8 cellular contexts compared by ENCODE assay signal in the genomic region with DNA sequence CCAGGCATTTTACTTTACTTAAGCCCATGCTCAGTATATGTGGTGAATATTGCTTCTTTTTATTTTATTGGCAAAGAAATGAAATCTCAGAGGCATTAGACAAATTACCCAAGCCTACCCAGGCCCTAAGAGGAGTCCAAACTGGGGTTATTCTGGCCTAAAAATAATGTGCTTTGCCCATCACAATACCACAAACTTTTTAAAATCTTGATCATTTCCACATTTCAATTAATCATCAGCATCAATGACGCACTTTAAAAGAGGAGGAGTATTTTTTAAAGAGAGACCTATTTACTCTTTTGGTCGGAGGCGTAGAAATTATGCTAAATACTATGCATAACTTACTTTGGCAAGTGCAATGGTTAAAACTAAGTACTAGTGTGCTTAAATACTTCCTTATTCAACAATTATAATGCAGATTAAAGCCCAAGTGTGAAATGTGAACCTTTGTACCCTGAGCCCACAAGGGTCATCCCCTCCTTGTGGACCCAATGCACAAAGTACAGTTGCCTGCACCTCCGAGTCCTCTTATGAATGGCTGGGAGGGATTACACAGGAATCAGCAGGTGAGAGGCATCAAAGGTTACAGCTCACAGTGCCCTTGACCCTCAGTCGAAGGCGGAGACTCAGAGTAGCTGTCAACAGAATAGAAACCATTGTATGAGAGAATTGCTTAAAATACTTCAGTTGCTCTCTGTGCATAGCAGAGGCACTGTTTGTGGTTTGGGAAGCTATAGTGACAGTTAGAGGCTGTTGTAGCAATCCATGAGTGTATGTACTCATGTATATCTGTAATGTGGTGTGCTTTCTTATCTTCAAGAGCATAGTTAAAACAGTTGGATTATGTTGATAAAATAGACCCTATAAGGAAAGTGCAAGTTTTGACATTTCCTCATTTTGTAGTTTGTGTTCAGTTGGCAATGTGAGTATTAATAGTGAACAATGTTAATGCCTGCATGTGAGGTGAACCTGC.
DNase-seq lines count a peak whose midpoint lies in the region; ATAC-seq, FAIRE-seq and TF ChIP-seq lines count a peak whose summit lies in the region.

No MANE protein-coding gene starts in this region.

- H3K27me3 Mint-ChIP-seq in T-helper 1 cell treated with Interleukin-12 subunit alpha and Interleukin-12 subunit beta and Interleukin-4 antibody, amounts not matched to agents 30 μg/mL and 1 μg/mL, for 36 hours (ENCODE audit: low read depth), result no peaks in the 10 kb centered on the region
- peaks cover 4% of the 10 kb centered on the region for H3K27me3 Mint-ChIP-seq in neural progenitor cell (ENCODE audit: insufficient read depth, low read depth)
- no peaks in the 10 kb centered on the region for H3K27me3 Mint-ChIP-seq in glutamatergic neuron (ENCODE audit: unreplicated experiment)

- H3K4me3 Mint-ChIP-seq in T-helper 1 cell treated with Interleukin-12 subunit alpha and Interleukin-12 subunit beta and Interleukin-4 antibody, amounts not matched to agents 30 μg/mL and 1 μg/mL, for 36 hours, result peak overlapping the region; percentile 72
- H3K4me3 Mint-ChIP-seq in neural progenitor cell (no peak overlapping the region), glutamatergic neuron (ENCODE audit: unreplicated experiment) (no peak overlapping the region)

- H3K4me1 ChIP-seq in neural progenitor cell, result no peaks in the 10 kb centered on the region
- H3K4me1 ChIP-seq in BE2C, result no peaks in the 10 kb centered on the region

- peak; percentile 88 for ATAC-seq in GM19468 (IDR thresholded peaks at IDR 0.05; ENCODE audit: extremely low read depth, unreplicated experiment)
- ATAC-seq in HG03469 (IDR thresholded peaks at IDR 0.05; ENCODE audit: unreplicated experiment), result peak; percentile 91

- no peaks in the 10 kb centered on the region for H3F3A ChIP-seq in neural progenitor cell (ENCODE audit: low read depth)

- TF ChIP-seq CTCF in neural progenitor cell (IDR thresholded peaks at IDR 0.05) (no peak), BE2C (IDR thresholded peaks at IDR 0.05; ENCODE audit: low read depth, low read length) (no peak), glutamatergic neuron (IDR thresholded peaks at IDR 0.05; ENCODE audit: partially characterized antibody, unreplicated experiment) (no peak)

- H3K9me3 Mint-ChIP-seq in T-helper 1 cell treated with Interleukin-12 subunit alpha and Interleukin-12 subunit beta and Interleukin-4 antibody, amounts not matched to agents 30 μg/mL and 1 μg/mL, for 36 hours, result no peaks in the 10 kb centered on the region
- no peaks in the 10 kb centered on the region for H3K9me3 Mint-ChIP-seq in neural progenitor cell
- H3K9me3 Mint-ChIP-seq in glutamatergic neuron (ENCODE audit: unreplicated experiment), result no peaks in the 10 kb centered on the region

- DNase-seq in GM12891 (ENCODE audit: insufficient read length, low spot score) (no peak), foreskin melanocyte (peak; percentile 49), neural progenitor cell (ENCODE audit: low spot score) (no peak), BE2C (no peak), glutamatergic neuron (no peak)

- peak; percentile 97 for FAIRE-seq in GM12891 (lab: Jason Lieb, UNC)

- peak; percentile 72; the same call in 1 of the 2 replicates for TF ChIP-seq POLR2A in GM12891 (IDR thresholded peaks at IDR 0.05; ENCODE audit: low read depth, low read length)

- H3K9me3 ChIP-seq in neural progenitor cell (ENCODE audit: low read depth) (no peaks in the 10 kb centered on the region), BE2C (no peaks in the 10 kb centered on the region)

- no peaks in the 10 kb centered on the region for H4K20me1 ChIP-seq in neural progenitor cell (ENCODE audit: low read depth)

- peak overlapping the region; percentile 96 for H3K27ac Mint-ChIP-seq in T-helper 1 cell treated with Interleukin-12 subunit alpha and Interleukin-12 subunit beta and Interleukin-4 antibody, amounts not matched to agents 30 μg/mL and 1 μg/mL, for 36 hours
- H3K27ac Mint-ChIP-seq in neural progenitor cell, result no peak overlapping the region
- H3K27ac Mint-ChIP-seq in glutamatergic neuron (ENCODE audit: unreplicated experiment), result no peak overlapping the region

- H3K27me3 ChIP-seq in neural progenitor cell (no peaks in the 10 kb centered on the region), BE2C (no peaks in the 10 kb centered on the region)

- H3K4me1 Mint-ChIP-seq in T-helper 1 cell treated with Interleukin-12 subunit alpha and Interleukin-12 subunit beta and Interleukin-4 antibody, amounts not matched to agents 30 μg/mL and 1 μg/mL, for 36 hours (ENCODE audit: low read depth), result peaks cover 65% of the 10 kb centered on the region
- H3K4me1 Mint-ChIP-seq in neural progenitor cell (peaks cover 16% of the 10 kb centered on the region), glutamatergic neuron (ENCODE audit: low read depth, unreplicated experiment) (no peaks in the 10 kb centered on the region)

- H3K27ac ChIP-seq in neural progenitor cell, result no peak overlapping the region

- no peak overlapping the region for H2AFZ ChIP-seq in neural progenitor cell (replicated peaks)

- H3K36me3 ChIP-seq in neural progenitor cell (no peaks in the 10 kb centered on the region), BE2C (no peaks in the 10 kb centered on the region)

- H3K4me2 ChIP-seq in neural progenitor cell, result no peak overlapping the region

- no peak overlapping the region for H3K4me3 ChIP-seq in neural progenitor cell
- H3K4me3 ChIP-seq in BE2C (ENCODE audit: low read depth, low read length), result no peak overlapping the region

- no peak overlapping the region for H3K9ac ChIP-seq in neural progenitor cell

- H3K79me2 ChIP-seq in neural progenitor cell (ENCODE audit: low read depth), result no peaks in the 10 kb centered on the region

- peaks cover 1% of the 10 kb centered on the region for H3K36me3 Mint-ChIP-seq in T-helper 1 cell treated with Interleukin-12 subunit alpha and Interleukin-12 subunit beta and Interleukin-4 antibody, amounts not matched to agents 30 μg/mL and 1 μg/mL, for 36 hours (ENCODE audit: low read depth)
- H3K36me3 Mint-ChIP-seq in neural progenitor cell (no peaks in the 10 kb centered on the region), glutamatergic neuron (ENCODE audit: unreplicated experiment) (no peaks in the 10 kb centered on the region)

TF ChIP-seq in GM12891, 5 proteins besides CTCF, POLR2A, EP300 and RAD21:
- TF ChIP-seq POU2F2 (IDR thresholded peaks at IDR 0.05; ENCODE audit: low read depth, low read length) (0 out of 2 replicates have a peak, but pooled peaks have one; percentile 13), PAX5 (IDR thresholded peaks at IDR 0.05; ENCODE audit: insufficient read depth, low read length, severe bottlenecking) (no peak), POLR2AphosphoS5 (IDR thresholded peaks at IDR 0.05; ENCODE audit: low read depth, low read length) (peak; percentile 73; the same call in 1 of the 2 replicates), TAF1 (IDR thresholded peaks at IDR 0.05; ENCODE audit: low read depth, low read length) (peak; percentile 74; the same call in 1 of the 2 replicates), SPI1 (IDR thresholded peaks at IDR 0.05; ENCODE audit: low read depth, low read length) (0 out of 2 replicates have a peak, but pooled peaks have one; percentile 17)
TF ChIP-seq in GM12891: peak in this region for 4.
